ENCODE assay signal across 8 cellular contexts in the genomic region with DNA sequence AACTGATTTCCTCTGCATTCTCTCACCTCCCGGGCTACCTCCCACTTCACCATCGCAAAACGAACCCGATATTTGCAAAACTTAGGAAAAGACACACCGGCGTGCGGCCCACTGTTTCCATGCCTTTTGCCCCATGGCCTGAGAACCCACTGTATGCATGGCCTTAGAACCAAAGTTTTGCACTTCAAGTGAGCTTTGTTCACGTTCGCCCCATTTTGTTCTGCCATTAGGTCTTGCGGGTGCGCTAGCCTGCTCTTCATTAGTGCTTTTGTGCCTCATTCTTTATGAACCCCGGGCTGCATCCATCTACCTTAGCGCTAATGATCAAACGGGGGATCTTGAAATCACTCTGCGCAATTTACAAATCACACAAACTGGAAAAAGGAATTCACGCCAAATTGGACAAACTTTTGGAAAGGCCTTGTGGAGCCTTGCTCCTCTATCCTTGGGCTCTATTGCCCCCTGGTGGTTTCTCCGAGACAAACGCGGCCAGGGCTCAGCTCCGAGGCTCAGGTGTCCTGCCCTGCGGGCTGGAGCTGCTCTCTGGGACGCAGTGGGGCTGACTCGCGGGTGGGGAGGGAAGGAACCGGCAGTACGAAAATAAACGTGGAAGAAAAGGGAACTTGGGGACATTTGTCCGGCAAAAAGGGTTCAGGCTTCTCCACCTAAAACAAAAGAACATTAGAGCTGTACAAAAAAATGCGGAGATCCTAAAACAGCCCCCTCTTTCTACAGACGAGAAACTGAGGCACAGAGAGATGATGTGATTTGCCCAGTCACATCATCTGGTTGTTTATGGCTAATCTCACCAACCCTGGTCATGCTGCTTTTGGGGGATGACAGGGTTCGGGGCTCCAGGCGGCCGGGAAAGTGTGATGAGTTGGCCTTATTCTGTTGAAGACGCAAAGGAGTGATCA.
A peak's percentile ranks its signal among the peaks of the same experiment; 100 is the strongest.
DNase-seq lines count a peak whose midpoint lies in the region; ATAC-seq and TF ChIP-seq lines count a peak whose summit lies in the region.

No MANE protein-coding gene starts in this region.

- CTCF ChIA-PET in WTC11 (lab: Charles Lee), result interaction anchor here (0.5 to 2.7 kb wide), 45 partner anchors 8 to 671 kb away, joined by 3 to 74 read pairs (median 4); no protein-coding TSS in a partner anchor

- H3K4me3 ChIP-seq in coronary artery, result peak overlapping the region; percentile 38

- peak; percentile 76 for DNase-seq in GM03348 (ENCODE audit: low spot score)
- DNase-seq in NCI-H2171 treated with DMSO at 0.1 percent for 48 hours (lab: John Stamatoyannopoulos, UW), result peak; percentile 78
- DNase-seq in WTC11 (ENCODE audit: low spot score), result peak; percentile 88
- peak; percentile 88 for DNase-seq in coronary artery (ENCODE audit: low spot score)
- peak; percentile 96 for DNase-seq in left kidney (ENCODE audit: low read depth, low spot score)
- peak; percentile 57 to 74 for DNase-seq in stimulated activated CD4-positive, alpha-beta T cell treated with anti-CD3 and anti-CD28 coated beads, Interleukin-2, amount 100 ng/mL, for 24 hours

- peaks cover 37% of the 10 kb centered on the region for H3K27me3 Mint-ChIP-seq in WTC11 (ENCODE audit: low read depth)

- H3K9me3 Mint-ChIP-seq in WTC11, result no peaks in the 10 kb centered on the region

- H3K36me3 Mint-ChIP-seq in WTC11, result no peaks in the 10 kb centered on the region

- H3K4me3 Mint-ChIP-seq in WTC11, result peak overlapping the region; percentile 74

- no peak overlapping the region for H3K27ac Mint-ChIP-seq in WTC11

- ATAC-seq in HG02678 (IDR thresholded peaks at IDR 0.05; ENCODE audit: unreplicated experiment), result peak; percentile 73
- ATAC-seq in WTC11, result peak; percentile 62
- no peak for ATAC-seq in HG02763 (IDR thresholded peaks at IDR 0.05; ENCODE audit: unreplicated experiment)

- H3K27ac ChIP-seq in coronary artery, result peak overlapping the region in 1 of 2 donors; percentile 94

- TF ChIP-seq CTCF in WTC11 (IDR thresholded peaks at IDR 0.05) (peak; percentile 86), coronary artery (IDR thresholded peaks at IDR 0.05) (peak; percentile 85)

- POLR2A ChIA-PET in WTC11 (lab: Charles Lee), result no interaction called here

- H3K4me1 Mint-ChIP-seq in WTC11, result peaks cover 18% of the 10 kb centered on the region

TF ChIP-seq in WTC11, 78 proteins besides CTCF, POLR2A, EP300 and RAD21:
- TF ChIP-seq PRRX2 (CRISPR knock-in tag; IDR thresholded peaks at IDR 0.05), result no peak
- TF ChIP-seq, protein P1, sequence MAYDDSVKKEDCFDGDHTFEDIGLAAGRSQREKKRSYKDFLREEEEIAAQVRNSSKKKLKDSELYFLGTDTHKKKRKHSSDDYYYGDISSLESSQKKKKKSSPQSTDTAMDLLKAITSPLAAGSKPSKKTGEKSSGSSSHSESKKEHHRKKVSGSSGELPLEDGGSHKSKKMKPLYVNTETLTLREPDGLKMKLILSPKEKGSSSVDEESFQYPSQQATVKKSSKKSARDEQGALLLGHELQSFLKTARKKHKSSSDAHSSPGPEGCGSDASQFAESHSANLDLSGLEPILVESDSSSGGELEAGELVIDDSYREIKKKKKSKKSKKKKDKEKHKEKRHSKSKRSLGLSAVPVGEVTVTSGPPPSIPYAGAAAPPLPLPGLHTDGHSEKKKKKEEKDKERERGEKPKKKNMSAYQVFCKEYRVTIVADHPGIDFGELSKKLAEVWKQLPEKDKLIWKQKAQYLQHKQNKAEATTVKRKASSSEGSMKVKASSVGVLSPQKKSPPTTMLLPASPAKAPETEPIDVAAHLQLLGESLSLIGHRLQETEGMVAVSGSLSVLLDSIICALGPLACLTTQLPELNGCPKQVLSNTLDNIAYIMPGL (CRISPR knock-in tag; IDR thresholded peaks at IDR 0.05), result peak; percentile 44; the same call in 1 of the 2 replicates
